In the genomic region with DNA sequence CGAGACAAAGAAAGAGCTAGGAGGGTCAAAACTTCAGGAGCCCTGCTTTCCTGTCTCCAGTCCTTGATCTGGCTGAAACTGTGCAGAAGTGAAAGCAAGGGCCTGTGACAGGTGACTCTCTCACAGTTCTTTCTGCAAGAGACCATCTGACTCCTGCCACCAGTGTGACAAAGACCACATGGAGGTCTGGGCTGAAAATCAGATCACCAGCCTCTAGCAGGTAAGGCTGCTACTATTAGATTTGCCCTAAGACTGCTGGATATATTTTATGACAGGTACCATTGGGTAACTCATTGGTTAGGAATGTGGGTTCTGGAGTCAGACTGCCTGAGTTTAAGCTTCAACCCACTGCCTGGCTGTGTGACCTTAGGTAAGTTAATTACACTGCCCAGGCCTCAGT, we compare ENCODE assay signal across 9 cellular contexts.
DNase-seq lines count a peak whose midpoint lies in the region; ATAC-seq lines count a peak whose summit lies in the region.
"Had no signal": no experiment of that assay in that cellular context is flagged by ENCODE, and none has a peak within 500 bp of the region (broad histone marks: within the 10 kb centered on the region; RNA-seq: fewer than 3 reads in every experiment).

No MANE protein-coding gene starts in this region.

- peak overlapping the region; percentile 34 to 50 for H3K4me3 ChIP-seq in duodenal mucosa (ENCODE audit: low read depth in 1 of 2, low read length in 2 of 2)

- no peak overlapping the region for H3K9ac ChIP-seq in duodenal mucosa (ENCODE audit: low read depth in 1 of 2, low read length in 2 of 2)

- H3K27ac ChIP-seq in duodenal mucosa (ENCODE audit: low read depth, low read length), result no peak overlapping the region

- H3K9me3 ChIP-seq in duodenal mucosa (ENCODE audit: control insufficient read depth in 1 of 2, low read length in 2 of 2), result no peaks in the 10 kb centered on the region

- no peaks in the 10 kb centered on the region for H3K36me3 ChIP-seq in duodenal mucosa (ENCODE audit: control insufficient read depth in 1 of 2, insufficient read depth in 2 of 2, low read length in 2 of 2)

- H3K4me1 ChIP-seq in duodenal mucosa (ENCODE audit: control insufficient read depth in 1 of 2, insufficient read depth in 2 of 2, low read length in 2 of 2), result peaks cover 14 to 16% of the 10 kb centered on the region in 2 donors

- peak; percentile 82 for ATAC-seq in GM18498 (IDR thresholded peaks at IDR 0.05; ENCODE audit: unreplicated experiment)
- peak; percentile 81 for ATAC-seq in GM21576 (IDR thresholded peaks at IDR 0.05; ENCODE audit: unreplicated experiment)
- ATAC-seq in HG03520 (IDR thresholded peaks at IDR 0.05; ENCODE audit: unreplicated experiment), result peak; percentile 68
- ATAC-seq in left colon, result no peak

- DNase-seq in NCI-H1092 (lab: John Stamatoyannopoulos, UW), result no peak
- no peak for DNase-seq in OCI-M2 (lab: John Stamatoyannopoulos, UW; ENCODE audit: unreplicated experiment)
- DNase-seq in activated CD4-positive, alpha-beta T cell treated with anti-CD3 and anti-CD28 coated beads for 4 hours, result no peak
- DNase-seq in left colon, result no peak
- DNase-seq: nucleus accumbens had no signal

- H3K27me3 ChIP-seq in duodenal mucosa (ENCODE audit: control insufficient read depth in 1 of 2, insufficient read depth in 2 of 2, low read length in 2 of 2), result no peaks in the 10 kb centered on the region

- intact Hi-C loops in left colon (cut with DNase I, micrococcal nuclease), result no loop called here
